In genomic region chr5:115262405-115263247, GRCh38 we compare ENCODE assay signal across 8 cellular contexts. TPM values are rescaled to one million over a fixed set of nuclear protein-coding genes. Genes with fewer than 3 reads are reported as not detected.
DNase-seq lines count a peak whose midpoint lies in the region; ATAC-seq and TF ChIP-seq lines count a peak whose summit lies in the region.

Gene PGGT1B, minus strand, starts transcription at chr5:115262877. Its CDS starts 26 bp downstream, at chr5:115262851.

- no peaks in the 10 kb centered on the region for H3K9me3 ChIP-seq in PC-9 (ENCODE audit: insufficient read depth, low read depth)

- H3K27me3 ChIP-seq in PC-9 (ENCODE audit: insufficient read depth, low read depth): no peaks in the 10 kb centered on the region

- H3F3A ChIP-seq in PC-9 (ENCODE audit: insufficient read depth, low read depth): peaks cover 6% of the 10 kb centered on the region

- peak within 1 kb of the TSS; percentile 63 for H3K27ac ChIP-seq in PC-9

- no peaks in the 10 kb centered on the region for H3K36me3 ChIP-seq in PC-9 (ENCODE audit: low read depth)

- ATAC-seq in GM21367 (IDR thresholded peaks at IDR 0.05; ENCODE audit: unreplicated experiment): peak; percentile 86

- intact Hi-C loops in PC-9 (cut with micrococcal nuclease; ENCODE audit: unreplicated experiment): loop anchor here (5.0 kb wide), 1 partner anchor 35 kb away; the partner anchor contains the start of gene CCDC112

- peak within 1 kb of the TSS; percentile 96 for H3K4me2 ChIP-seq in PC-9

- DNase-seq in Caki2 (ENCODE audit: low read depth): peak; percentile 74
- DNase-seq in HUDEP-2 (lab: John Stamatoyannopoulos, UW; ENCODE audit: unreplicated experiment in 76 of 76): peak in 71 of 76 experiments; percentile 8 to 67 (median 48)
- peak; percentile 45 to 61 for DNase-seq in PC-9
- peak; percentile 65 for DNase-seq in activated T-cell treated with anti-CD3 and anti-CD28 coated beads for 48 hours (ENCODE audit: low read depth)
- DNase-seq in epithelial cell of proximal tubule (ENCODE audit: low read depth): no peak
- peak; percentile 77 for DNase-seq in mucosa of gallbladder (ENCODE audit: low spot score)
- DNase-seq in stimulated activated CD8-positive, alpha-beta memory T cell treated with anti-CD3 and anti-CD28 coated beads, Interleukin-4, amount 100 ng/mL, for 4 hours (ENCODE audit: low read depth in 2 of 2, low spot score in 1 of 2): peak; percentile 37 to 41

- CTCF ChIA-PET in PC-9 (lab: Charles Lee): interaction anchor here (0.6 to 0.7 kb wide), 2 partner anchors 34 to 329 kb away, joined by 3 to 16 read pairs; partner anchors contain the start of gene CCDC112

- POLR2A ChIA-PET in PC-9 (lab: Charles Lee; ENCODE audit: unreplicated experiment): interaction anchor here (0.6 kb wide), 2 partner anchors 9 to 543 kb away, joined by 4 to 6 read pairs; no protein-coding TSS in a partner anchor

- in situ Hi-C loops in Caki2 (cut with HindIII; ENCODE audit: low pct_unique_long_range_greater_than_20kb, low sequenced_read_pairs): no loop called here

- H2AFZ ChIP-seq in PC-9: peak within 1 kb of the TSS; percentile 100

- peaks cover 5% of the 10 kb centered on the region; the same call in 1 of the 2 replicates for H4K20me1 ChIP-seq in PC-9 (ENCODE audit: insufficient read depth)

- no peak for TF ChIP-seq CTCF in PC-9 (conservative IDR thresholded peaks at IDR 0.05)
- TF ChIP-seq CTCF in epithelial cell of proximal tubule (conservative IDR thresholded peaks at IDR 0.05; ENCODE audit: low read depth, low read length): no peak

- BruUV-seq in PC-9 (replicated peaks; lab: Mats Ljungman, UMichigan): TSS peak; percentile 82

- H3K79me2 ChIP-seq in PC-9 (ENCODE audit: low read depth): peaks cover 49% of the 10 kb centered on the region

- no peaks in the 10 kb centered on the region for H3K9me2 ChIP-seq in PC-9 (ENCODE audit: insufficient read depth)

- H3K4me3 ChIP-seq in PC-9 (peak within 1 kb of the TSS; percentile 86), epithelial cell of proximal tubule (ENCODE audit: low read depth, low read length) (peak within 1 kb of the TSS; percentile 88)

- peaks cover 22% of the 10 kb centered on the region for H3K4me1 ChIP-seq in PC-9 (replicated peaks; ENCODE audit: insufficient read depth)

RNA-seq across cellular contexts. Expression of gene PGGT1B, which starts in this region (rescaled TPM):
- 1.3 and 9.1 TPM in 2 replicates for total RNA-seq in Caki2 (2014; rRNA removed; shearing (Covaris generic); ENCODE audit: low replicate concordance)
- total RNA-seq in PC-9 (2021) (30.9 and 31.1 TPM in 2 replicates), epithelial cell of proximal tubule (4.6 and 5.4 TPM in 2 replicates), mucosa of gallbladder (44.0 TPM)
